In the genomic region with DNA sequence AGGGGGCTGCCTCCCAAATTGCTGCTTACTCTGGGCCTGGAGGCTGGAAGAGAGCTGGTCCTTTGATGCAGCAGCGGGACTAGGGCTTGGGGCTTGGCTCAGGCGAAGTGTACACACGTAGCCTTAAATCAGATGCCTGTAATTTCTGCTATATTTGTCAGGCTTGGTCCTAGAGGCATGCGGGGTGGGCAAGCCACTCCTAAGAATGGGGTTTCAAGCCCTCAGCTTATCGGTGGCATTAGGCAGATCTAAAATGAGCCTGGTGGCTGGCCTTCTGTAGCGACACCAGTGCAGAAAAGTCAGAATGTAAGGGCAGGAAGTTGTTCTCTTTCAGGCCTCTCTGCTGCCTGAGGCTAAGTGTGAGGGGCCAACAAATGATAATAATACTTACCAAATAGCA, we compare ENCODE assay signal across 12 cellular contexts. TPM values are rescaled to one million over a fixed set of nuclear protein-coding genes. Genes with fewer than 3 reads are reported as not detected.
DNase-seq lines count a peak whose midpoint lies in the region; ATAC-seq, FAIRE-seq and TF ChIP-seq lines count a peak whose summit lies in the region.
"Had no signal": no experiment of that assay in that cellular context is flagged by ENCODE, and none has a peak within 500 bp of the region (broad histone marks: within the 10 kb centered on the region; RNA-seq: fewer than 3 reads in every experiment).

No MANE protein-coding gene starts in this region.

- in situ Hi-C loops in GM13977 (cut with MboI; ENCODE audit: low pct_unique_long_range_greater_than_20kb, low sequenced_read_pairs, unreplicated experiment), result no loop called here
- in situ Hi-C loops in GM12878 (cut with MboI), result no loop called here

- H3K4me2 ChIP-seq in GM12878 (ENCODE audit: control insufficient read depth, insufficient read depth), result peak overlapping the region; percentile 61
- H3K4me2 ChIP-seq in MM.1S (ENCODE audit: low read depth, low read length), result no peak overlapping the region

- TF ChIP-seq RAD21 in GM12878 (IDR thresholded peaks at IDR 0.05; ENCODE audit: insufficient read depth, low read depth, low read length), result no peak

- WGBS in GM12878 (ENCODE audit: insufficient coverage, insufficient replicate concordance, low lambda C conversion rate, missing lambda C conversion rate), result 45% methylated on average over 6 of the region's 6 CpGs

- TF ChIP-seq EP300 in GM12878 (IDR thresholded peaks at IDR 0.05; ENCODE audit: borderline replicate concordance in 1 of 2, control insufficient read depth in 1 of 2, low read depth in 2 of 2, low read length in 2 of 2), result no peak

- SMC1A ChIA-PET in GM12878 (lab: Charles Lee; ENCODE audit: uncharacterized antibody, unreplicated experiment), result no interaction called here

- ATAC-seq in GM12878, result no peak

- TF ChIP-seq CTCF in GM13977 (IDR thresholded peaks at IDR 0.05; ENCODE audit: extremely low read depth, insufficient read depth, missing control alignments) (no peak), GM12878 (IDR thresholded peaks at IDR 0.05 in 2 of 3, conservative IDR thresholded peaks at IDR 0.05 in 1 of 3; ENCODE audit: control insufficient read depth in 2 of 3, extremely low read depth in 1 of 3, insufficient read depth in 1 of 3, low read depth in 3 of 3, low read length in 3 of 3) (no peak), nephron progenitor cell (IDR thresholded peaks at IDR 0.05) (no peak), MM.1S (IDR thresholded peaks at IDR 0.05; ENCODE audit: low read length) (no peak), Peyer's patch (IDR thresholded peaks at IDR 0.05) (no peak)

- RAD21 ChIA-PET in GM12878 (lab: Charles Lee; ENCODE audit: unreplicated experiment), result no interaction called here

- POLR2A ChIA-PET in GM12878 (lab: Charles Lee), result interaction anchor here (0.9 to 1.0 kb wide), 2 partner anchors 8 to 37 kb away, joined by 3 read pairs; no protein-coding TSS in a partner anchor

- H3K9me3 Mint-ChIP-seq in nephron progenitor cell, result peaks cover 8% of the 10 kb centered on the region

- H3K9me2 ChIP-seq in MM.1S (replicated peaks; ENCODE audit: insufficient read depth, low read length), result no peaks in the 10 kb centered on the region

- intact Hi-C loops in GM12878 (cut with micrococcal nuclease; ENCODE audit: unreplicated experiment), result no loop called here

- H4K20me1 ChIP-seq in GM12878 (ENCODE audit: control insufficient read depth, insufficient read depth) (no peaks in the 10 kb centered on the region), MM.1S (ENCODE audit: insufficient read depth, low read length) (no peaks in the 10 kb centered on the region)

- H3K4me1 Mint-ChIP-seq in nephron progenitor cell, result peaks cover 66% of the 10 kb centered on the region

- no peak for FAIRE-seq in GM12878 (lab: Jason Lieb, UNC)
- FAIRE-seq: islet of Langerhans had no signal

- no peak overlapping the region for H2AFZ ChIP-seq in GM12878 (ENCODE audit: control insufficient read depth, low read depth, low read length)
- H2AFZ ChIP-seq in MM.1S (ENCODE audit: low read length), result no peak overlapping the region

- H3K27me3 Mint-ChIP-seq in nephron progenitor cell (ENCODE audit: low read depth, poor library complexity), result peaks cover 6% of the 10 kb centered on the region

- TF ChIP-seq POLR2A in GM12878 (IDR thresholded peaks at IDR 0.05; ENCODE audit: low read depth, low read length), result no peak
- no peak for TF ChIP-seq POLR2A in Peyer's patch (IDR thresholded peaks at IDR 0.05)

- peaks cover 13% of the 10 kb centered on the region for H3K36me3 Mint-ChIP-seq in nephron progenitor cell (ENCODE audit: low read depth)

- peaks cover 4% of the 10 kb centered on the region for H3K4me1 ChIP-seq in GM12878 (ENCODE audit: control insufficient read depth, insufficient read depth, low read length)
- peaks cover under 1% of the 10 kb centered on the region; the same call in 1 of the 2 replicates for H3K4me1 ChIP-seq in MM.1S (ENCODE audit: low read length)
- peaks cover 0 to 23% (median 7%) of the 10 kb centered on the region in 4 donors for H3K4me1 ChIP-seq in Peyer's patch

- no peak overlapping the region for H3K4me3 ChIP-seq in GM12878
- no peak overlapping the region for H3K4me3 ChIP-seq in MM.1S (ENCODE audit: low read length)
- H3K4me3 ChIP-seq in Peyer's patch, result no peak overlapping the region

- DNase-seq in NCI-H1417 (lab: John Stamatoyannopoulos, UW) (peak in 2 of 3 experiments; percentile 46 to 52), NCI-H1417 treated with DMSO at 0.1 percent for 48 hours (lab: John Stamatoyannopoulos, UW) (no peak), GM13977 (ENCODE audit: low spot score) (peak; percentile 55), GM12878 (ENCODE audit: low read depth, low spot score) (no peak), nephron progenitor cell (peak; percentile 15), MM.1S (no peak), Peyer's patch (no peak)
- DNase-seq in activated CD8-positive, alpha-beta memory T cell treated with anti-CD3 and anti-CD28 coated beads, Interleukin-2, amount 50 U/mL, for 48 hours, result no peak
- DNase-seq: activated naive CD4-positive, alpha-beta T cell; KG1; NCI-H524 treated with DMSO at 0.1 percent for 48 hours had no signal

- CTCF ChIA-PET in GM12878 (lab: Yijun Ruan, JAX), result interaction anchor here (1.0 kb wide), 1 partner anchor 65 kb away, joined by 4 read pairs; no protein-coding TSS in a partner anchor

- no peak overlapping the region for H3K9ac ChIP-seq in GM12878 (ENCODE audit: control insufficient read depth, insufficient read depth, low read length)
- H3K9ac ChIP-seq in MM.1S (ENCODE audit: low read length), result no peak overlapping the region

- H3K27ac Mint-ChIP-seq in nephron progenitor cell, result no peak overlapping the region

- peaks cover 8 to 12% of the 10 kb centered on the region in 2 experiments for H3K27me3 ChIP-seq in GM12878 (replicated peaks in 1 of 2; ENCODE audit: control insufficient read depth in 2 of 2, insufficient read depth in 2 of 2, low read length in 1 of 2)
- H3K27me3 ChIP-seq in MM.1S (replicated peaks; ENCODE audit: insufficient read depth, low read length), result peaks cover 3% of the 10 kb centered on the region
- peaks cover 0 to 12% of the 10 kb centered on the region in 2 donors for H3K27me3 ChIP-seq in Peyer's patch

- BruUV-seq in GM12878 (replicated peaks; lab: Mats Ljungman, UMichigan), result no TSS peak

- H3K4me3 Mint-ChIP-seq in nephron progenitor cell, result peak overlapping the region; percentile 88

- no peak overlapping the region for H3K27ac ChIP-seq in GM12878 (ENCODE audit: control insufficient read depth, insufficient read depth)
- H3K27ac ChIP-seq in MM.1S (ENCODE audit: low read length), result no peak overlapping the region
- H3K27ac ChIP-seq in Peyer's patch, result no peak overlapping the region

- no peaks in the 10 kb centered on the region for H3K36me3 ChIP-seq in GM12878 (ENCODE audit: control insufficient read depth in 2 of 2, insufficient read depth in 2 of 2, low read length in 1 of 2)
- H3K36me3 ChIP-seq in MM.1S (replicated peaks; ENCODE audit: insufficient read depth, low read length), result no peaks in the 10 kb centered on the region
- H3K36me3 ChIP-seq in Peyer's patch, result no peaks in the 10 kb centered on the region

- no peaks in the 10 kb centered on the region for H3F3A ChIP-seq in MM.1S (ENCODE audit: insufficient read depth, low read length)

- H3K79me2 ChIP-seq in GM12878 (ENCODE audit: control insufficient read depth, insufficient read depth, low read length) (no peaks in the 10 kb centered on the region), MM.1S (ENCODE audit: low read length) (no peaks in the 10 kb centered on the region)

- H3K9me3 ChIP-seq in GM12878 (replicated peaks; ENCODE audit: control insufficient read depth, insufficient read depth, low read length), result peaks cover 2% of the 10 kb centered on the region; the same call in 2 of the 3 replicates
- no peaks in the 10 kb centered on the region for H3K9me3 ChIP-seq in MM.1S (replicated peaks; ENCODE audit: insufficient read depth, low read length)
- H3K9me3 ChIP-seq in Peyer's patch, result no peaks in the 10 kb centered on the region

TF ChIP-seq in GM12878, 131 proteins besides CTCF, POLR2A, EP300 and RAD21 (continues in another document):
- TF ChIP-seq CHD1 (IDR thresholded peaks at IDR 0.05; ENCODE audit: low read depth, low read length) (no peak), RUNX3 (IDR thresholded peaks at IDR 0.05; ENCODE audit: low read length) (no peak)

RNA-seq across cellular contexts. Expression of a gene that starts 0.9 kb away (rescaled TPM):
- 8.3 and 9.2 TPM in 2 replicates for total RNA-seq in GM12878 (2013; cell fraction: nucleolus; rRNA removed)
- total RNA-seq in GM12878 (2014; rRNA removed) (0.11 and 0.17 TPM in 2 replicates), GM12878 (2014; rRNA removed; fragmentation: Illumina TruSeq; extraction: Trizol) (0.13 and 0.28 TPM in 2 replicates), GM12878 (2021) (0.15 and 0.32 TPM in 2 replicates), Peyer's patch (1 to 10 TPM in 1 of 4 donors, under 1 TPM in 3; 0.18 to 4.1 (median 0.69) TPM)
- 0.59 TPM for polyA plus RNA-seq in GM12878 (2011; ENCODE audit: low read depth)
- polyA plus RNA-seq in GM12878 (2011; rRNA removed) (0.16 and 0.17 TPM in 2 replicates), GM12878 (2014; fragmentation: Illumina TruSeq; extraction: Trizol) (0.09 and 0.11 TPM in 2 replicates), GM12878 (2014; fragmentation: Nextera tagmentation; extraction: Ambion mirVana) (under 1 TPM in 1 of 2 experiments, not detected in 1; 0.04 TPM), GM12878 (2014; rRNA removed) (0.09 and 0.15 TPM in 2 replicates), GM12878 (2016; fragmentation: Nextera tagmentation; extraction: Ambion mirVana) (not detected)
- 0.10 and 0.12 TPM in 2 replicates for polyA plus RNA-seq in GM12878 (2011; cell fraction: cytosol; rRNA removed)
- 0.25 and 0.30 TPM in 2 replicates for polyA plus RNA-seq in GM12878 (2011; cell fraction: nucleus; rRNA removed)
- polyA plus RNA-seq in GM12878 (2012), result 0.47 and 1.2 TPM in 2 replicates
- polyA minus RNA-seq in GM12878 (2011; rRNA and poly(A)+ RNA removed), result 0.41 and 0.51 TPM in 2 replicates
- polyA minus RNA-seq in GM12878 (2011; cell fraction: cytosol; rRNA and poly(A)+ RNA removed), result not detected in 2 replicates
- polyA minus RNA-seq in GM12878 (2011; cell fraction: nucleus; rRNA and poly(A)+ RNA removed), result 0.10 and 0.48 TPM in 2 replicates

Comparison
In these comparisons a context has a peak if more than half of its experiments do, and no peak if none do; other contexts are left out.
1. DNase-seq: peak in NCI-H1417 (2 of 3), GM13977 (single experiment) and nephron progenitor cell (single experiment); none in NCI-H1417 treated with DMSO at 0.1 percent for 48 hours (single experiment), GM12878 (single experiment), MM.1S (single experiment), Peyer's patch (0 of 3) and activated CD8-positive, alpha-beta memory T cell treated with anti-CD3 and anti-CD28 coated beads, Interleukin-2, amount 50 U/mL, for 48 hours (single experiment).